In the genomic region with DNA sequence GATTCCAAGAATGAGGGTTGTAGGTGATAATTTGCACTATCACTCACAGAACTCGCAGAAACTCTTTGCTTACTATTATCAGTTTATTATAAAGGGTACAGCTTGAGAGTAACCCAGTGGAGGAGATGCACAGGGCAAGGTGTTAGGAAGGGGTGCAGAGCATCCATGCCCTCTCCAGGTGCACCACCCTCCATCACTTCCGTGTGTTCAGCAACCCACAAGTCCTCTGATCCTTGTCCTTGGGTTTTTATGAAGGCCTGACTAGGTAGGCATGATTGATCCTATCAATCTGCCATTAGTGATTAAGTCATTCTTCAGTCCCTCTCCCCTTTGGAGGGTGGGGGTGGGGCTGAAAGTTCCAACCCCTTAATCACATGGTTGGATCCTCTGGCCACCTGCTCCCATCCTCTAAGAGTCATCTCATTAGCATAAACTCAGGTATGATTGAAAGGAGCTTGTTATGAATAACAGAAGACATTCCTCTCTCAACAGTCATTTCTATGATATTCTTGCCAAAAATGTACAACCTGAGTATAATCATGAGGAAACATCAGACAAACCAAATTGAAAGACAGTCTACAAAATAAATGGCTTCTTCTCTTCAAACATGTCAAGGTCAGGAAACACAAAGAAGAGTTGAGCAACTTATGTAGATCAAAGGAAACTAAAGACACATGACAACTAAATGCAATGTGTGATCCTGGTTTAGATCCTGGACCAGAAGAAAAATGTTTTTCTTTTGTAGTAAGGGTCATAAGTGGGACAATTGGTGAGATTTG, we compare ENCODE assay signal across 16 cellular contexts.
DNase-seq lines count a peak whose midpoint lies in the region; ATAC-seq, FAIRE-seq and TF ChIP-seq lines count a peak whose summit lies in the region.
"Had no signal": no experiment of that assay in that cellular context is flagged by ENCODE, and none has a peak within 500 bp of the region (broad histone marks: within the 10 kb centered on the region; RNA-seq: fewer than 3 reads in every experiment).

No MANE protein-coding gene starts in this region.

- DNase-seq in GM12891 (ENCODE audit: insufficient read length, low spot score) (no peak), WERI-Rb-1 (peak; percentile 30), foreskin keratinocyte (peak; percentile 66 to 86), KBM-7 (no peak), GM20000 (ENCODE audit: low spot score) (no peak), activated gamma-delta T cell (lab: John Stamatoyannopoulos, UW) (no peak)
- DNase-seq: COR-L47, DMS153, H9, NCI-H1694, NCI-H526 treated with DMSO at 0.1 percent for 48 hours, T-cell had no signal

- H3K27me3 ChIP-seq in WERI-Rb-1 (ENCODE audit: insufficient read depth, low read depth, severe bottlenecking) (no peaks in the 10 kb centered on the region), foreskin keratinocyte (no peaks in the 10 kb centered on the region)
- H3K27me3 ChIP-seq: SJSA1 had no signal

- FAIRE-seq in A204.1 (lab: Jason Lieb, UNC) (peak; percentile 65), GM12891 (lab: Jason Lieb, UNC) (peak; percentile 76)
- FAIRE-seq: K562 had no signal

- H3K9me3 ChIP-seq in WERI-Rb-1 (ENCODE audit: severe bottlenecking) = no peaks in the 10 kb centered on the region
- H3K9me3 ChIP-seq: SJSA1 had no signal

- H3K4me3 ChIP-seq in WERI-Rb-1 (ENCODE audit: low read depth, low read length) = no peak overlapping the region
- H3K4me3 ChIP-seq: K562, SJSA1 had no signal

- H3K27ac ChIP-seq in WERI-Rb-1 = no peak overlapping the region
- no peak overlapping the region for H3K27ac ChIP-seq in foreskin keratinocyte
- H3K27ac ChIP-seq: SJSA1 had no signal

- ATAC-seq in foreskin keratinocyte (peak; percentile 99), HG02938 (IDR thresholded peaks at IDR 0.05; ENCODE audit: unreplicated experiment) (no peak)
- ATAC-seq: K562, T-cell had no signal

- H3K4me1 ChIP-seq in foreskin keratinocyte = peaks cover 11% of the 10 kb centered on the region
- H3K4me1 ChIP-seq: SJSA1 had no signal

- peaks cover 17% of the 10 kb centered on the region for H3K36me3 ChIP-seq in WERI-Rb-1
- H3K36me3 ChIP-seq: SJSA1 had no signal

- in situ Hi-C loops in KBM-7 (cut with MboI; ENCODE audit: low pct_unique_long_range_greater_than_20kb, low sequenced_read_pairs) = no loop called here

- no peak for TF ChIP-seq CTCF in WERI-Rb-1 (IDR thresholded peaks at IDR 0.05; ENCODE audit: low read depth, low read length)
- no peak for TF ChIP-seq CTCF in foreskin keratinocyte (conservative IDR thresholded peaks at IDR 0.05)
- TF ChIP-seq CTCF in GM20000 (IDR thresholded peaks at IDR 0.05; ENCODE audit: extremely low read depth, missing control alignments) = no peak

- TF ChIP-seq POLR2A in GM12891 (IDR thresholded peaks at IDR 0.05; ENCODE audit: low read depth, low read length) = no peak

TF ChIP-seq in GM12891, 5 proteins besides CTCF, POLR2A, EP300 and RAD21:
- TF ChIP-seq TAF1 (IDR thresholded peaks at IDR 0.05; ENCODE audit: low read depth, low read length) = no peak
- TF ChIP-seq PAX5 (IDR thresholded peaks at IDR 0.05; ENCODE audit: insufficient read depth, low read length, severe bottlenecking) = no peak
- TF ChIP-seq SPI1 (IDR thresholded peaks at IDR 0.05; ENCODE audit: low read depth, low read length) = no peak
- no peak for TF ChIP-seq POU2F2 (IDR thresholded peaks at IDR 0.05; ENCODE audit: low read depth, low read length)
- no peak for TF ChIP-seq POLR2AphosphoS5 (IDR thresholded peaks at IDR 0.05; ENCODE audit: low read depth, low read length)

Comparison
In these comparisons a context has a peak if more than half of its experiments do, and no peak if none do; other contexts are left out.
1. DNase-seq: peak in WERI-Rb-1 (single experiment) and foreskin keratinocyte (2 of 2); none in GM12891 (single experiment), KBM-7 (single experiment), GM20000 (single experiment) and activated gamma-delta T cell (single experiment).